In genomic region chr9:33076031-33076359, GRCh38 we compare ENCODE assay signal across 8 cellular contexts. TPM values are rescaled to one million over a fixed set of nuclear protein-coding genes. Genes with fewer than 3 reads are reported as not detected.
DNase-seq lines count a peak whose midpoint lies in the region; ATAC-seq and TF ChIP-seq lines count a peak whose summit lies in the region.

No MANE protein-coding gene starts in this region.

- in situ Hi-C loops in mammary epithelial cell (cut with MboI; ENCODE audit: low sequenced_read_pairs in 2 of 2) = no loop called here

- H3K4me2 ChIP-seq in mammary epithelial cell (ENCODE audit: insufficient read depth, low read depth, low read length) = peak overlapping the region; percentile 77

- H3K9ac ChIP-seq in HUES6 (ENCODE audit: low read length) (peak overlapping the region; percentile 90), mammary epithelial cell (ENCODE audit: insufficient read depth, low read length) (peak overlapping the region; percentile 98)

- peak overlapping the region; percentile 64 for H3K4me3 ChIP-seq in Caco-2 (ENCODE audit: low read depth, low read length)
- H3K4me3 ChIP-seq in HUES6 (ENCODE audit: low read depth, low read length) = peak overlapping the region; percentile 80
- H3K4me3 ChIP-seq in mammary epithelial cell (replicated peaks in 1 of 3; ENCODE audit: insufficient read depth in 1 of 3, low read depth in 2 of 3, low read length in 3 of 3) = peak overlapping the region; percentile 57 to 75 (median 68)
- peak overlapping the region; percentile 68 for H3K4me3 ChIP-seq in upper lobe of right lung

- dilution Hi-C loops in mammary epithelial cell (cut with HindIII; ENCODE audit: low sequenced_read_pairs) = loop anchor here (5.0 kb wide), 3 partner anchors 49 to 151 kb away; partner anchors contain the start of gene DNAJA1

- TF ChIP-seq CTCF in Caco-2 (IDR thresholded peaks at IDR 0.05; ENCODE audit: insufficient read depth in 1 of 2, low read depth in 1 of 2, low read length in 1 of 2, severe bottlenecking in 1 of 2, unreplicated experiment in 1 of 2) = no peak
- TF ChIP-seq CTCF in mammary epithelial cell (conservative IDR thresholded peaks at IDR 0.05 in 1 of 2, IDR thresholded peaks at IDR 0.05 in 1 of 2; ENCODE audit: extremely low read depth in 1 of 2, insufficient read depth in 1 of 2, low read depth in 1 of 2, low read length in 2 of 2) = no peak
- TF ChIP-seq CTCF in upper lobe of right lung (IDR thresholded peaks at IDR 0.05) = no peak

- H3K4me1 ChIP-seq in Caco-2 (peaks cover 3% of the 10 kb centered on the region; the same call in 1 of the 2 replicates), HUES6 (ENCODE audit: control insufficient read depth, insufficient read depth, low read length) (0 out of 2 replicates have a peak, but pooled peaks cover 5% of the 10 kb centered on the region), mammary epithelial cell (ENCODE audit: insufficient read depth, low read length) (peaks cover 12% of the 10 kb centered on the region), upper lobe of right lung (peaks cover 8% of the 10 kb centered on the region)

- no peaks in the 10 kb centered on the region for H4K20me1 ChIP-seq in mammary epithelial cell (ENCODE audit: insufficient read depth, low read length)

- H3K79me2 ChIP-seq in mammary epithelial cell (ENCODE audit: insufficient read depth, low read length) = peaks cover 47% of the 10 kb centered on the region

- H2AFZ ChIP-seq in mammary epithelial cell (ENCODE audit: low read depth, low read length) = peak overlapping the region; percentile 92

- H3K4me3 Mint-ChIP-seq in Caco-2 (ENCODE audit: unreplicated experiment) = peak overlapping the region; percentile 85

- H3K36me3 ChIP-seq in Caco-2 (ENCODE audit: control insufficient read depth, insufficient read depth, low read length) = no peaks in the 10 kb centered on the region
- H3K36me3 ChIP-seq in HUES6 (ENCODE audit: control insufficient read depth, insufficient read depth, low read length) = peaks cover 27% of the 10 kb centered on the region
- peaks cover 7% of the 10 kb centered on the region for H3K36me3 ChIP-seq in mammary epithelial cell (ENCODE audit: insufficient read depth, low read length)
- H3K36me3 ChIP-seq in upper lobe of right lung = peaks cover 24% of the 10 kb centered on the region

- ATAC-seq in upper lobe of right lung (peak; percentile 2), GM19324 (IDR thresholded peaks at IDR 0.05; ENCODE audit: low FRiP score, unreplicated experiment) (no peak), GM18498 (IDR thresholded peaks at IDR 0.05; ENCODE audit: unreplicated experiment) (no peak)

- H3K9me3 ChIP-seq in Caco-2 = no peaks in the 10 kb centered on the region
- H3K9me3 ChIP-seq in HUES6 (ENCODE audit: control insufficient read depth, insufficient read depth, low read depth, low read length) = no peaks in the 10 kb centered on the region
- H3K9me3 ChIP-seq in mammary epithelial cell (replicated peaks; ENCODE audit: insufficient read depth, low read length) = no peaks in the 10 kb centered on the region
- H3K9me3 ChIP-seq in upper lobe of right lung = no peaks in the 10 kb centered on the region

- intact Hi-C loops in Caco-2 (cut with micrococcal nuclease; ENCODE audit: unreplicated experiment) = loop anchor here (1.0 kb wide), 2 partner anchors 91 to 188 kb away; partner anchors contain the start of genes B4GALT1 and BAG1
- intact Hi-C loops in mammary epithelial cell (cut with micrococcal nuclease) = loop anchor here (5.0 kb wide), 1 partner anchor 49 kb away; the partner anchor contains the start of gene DNAJA1
- intact Hi-C loops in upper lobe of right lung (cut with DNase I) = no loop called here

- peak overlapping the region; percentile 96 for H3K27ac Mint-ChIP-seq in Caco-2 (ENCODE audit: unreplicated experiment)

- POLR2A ChIA-PET in Caco-2 (lab: Charles Lee) = interaction anchor here (0.6 to 1.3 kb wide), 5 partner anchors 51 to 214 kb away, joined by 3 to 13 read pairs (median 3); partner anchors contain the start of genes B4GALT1, DNAJA1 and NFX1

- BruUV-seq in Caco-2 (replicated peaks; lab: Mats Ljungman, UMichigan) (TSS peak; percentile 72), mammary epithelial cell (replicated peaks; lab: Mats Ljungman, UMichigan) (TSS peak; percentile 50)

- H3K27ac ChIP-seq in HUES6 (ENCODE audit: low read depth, low read length) (peak overlapping the region; percentile 35; the same call in 1 of the 2 replicates), mammary epithelial cell (ENCODE audit: insufficient read depth, low read depth, low read length) (peak overlapping the region; percentile 94), upper lobe of right lung (peak overlapping the region; percentile 90)

- H3K4me1 Mint-ChIP-seq in Caco-2 (ENCODE audit: low read depth, unreplicated experiment) = peaks cover 5% of the 10 kb centered on the region

- CTCF ChIA-PET in Caco-2 (lab: Charles Lee) (interaction anchor here (1.0 kb wide), 1 partner anchor 299 kb away, joined by 3 read pairs; no protein-coding TSS in a partner anchor), mammary epithelial cell (lab: Charles Lee; ENCODE audit: low non-redundant PET) (interaction anchor here (0.5 kb wide), 1 partner anchor 285 kb away, joined by 5 read pairs; no protein-coding TSS in a partner anchor)

- DNase-seq in Caco-2 = no peak
- peak; percentile 40 for DNase-seq in mammary epithelial cell
- DNase-seq in lung microvascular endothelial cell (ENCODE audit: low read depth in 2 of 2) = peak; percentile 32 to 33
- DNase-seq in upper lobe of right lung = no peak
- no peak for DNase-seq in NCI-H2029 (lab: John Stamatoyannopoulos, UW)

- peaks cover 40% of the 10 kb centered on the region for H3K36me3 Mint-ChIP-seq in Caco-2 (ENCODE audit: insufficient read depth, unreplicated experiment)

- WGBS in mammary epithelial cell (ENCODE audit: low coverage, missing lambda C conversion rate) = 0% methylated on average over 8 of the region's 8 CpGs

- H3K27me3 Mint-ChIP-seq in Caco-2 (ENCODE audit: insufficient read depth, unreplicated experiment) = no peaks in the 10 kb centered on the region

- no peaks in the 10 kb centered on the region for H3K9me3 Mint-ChIP-seq in Caco-2 (ENCODE audit: unreplicated experiment)

- no peaks in the 10 kb centered on the region for H3K27me3 ChIP-seq in Caco-2 (replicated peaks; ENCODE audit: control insufficient read depth, insufficient read depth, low read length)
- H3K27me3 ChIP-seq in HUES6 (ENCODE audit: control insufficient read depth, insufficient read depth, low read length) = no peaks in the 10 kb centered on the region
- no peaks in the 10 kb centered on the region for H3K27me3 ChIP-seq in mammary epithelial cell (ENCODE audit: insufficient read depth, low read length)
- H3K27me3 ChIP-seq in upper lobe of right lung = no peaks in the 10 kb centered on the region

RNA-seq across cellular contexts. Expression of gene SMU1, which starts 0.5 kb away (rescaled TPM):
- total RNA-seq in Caco-2 (2022) (23.6 TPM in 2 replicates), mammary epithelial cell (10 to 100 TPM; 18.0 to 28.3 TPM), lung microvascular endothelial cell (27.7 and 32.1 TPM in 2 replicates), upper lobe of right lung (19.2 TPM)
- polyA plus RNA-seq in mammary epithelial cell = 11.3 TPM
- 15.8 TPM for polyA minus RNA-seq in mammary epithelial cell

RNA-seq across cellular contexts. Expression of gene DNAJA1, which starts 50.9 kb away (rescaled TPM):
- 187 and 198 TPM in 2 replicates for total RNA-seq in Caco-2 (2022)
- total RNA-seq in mammary epithelial cell = 100 to 1,000 TPM in 1 of 2 donors, 10 to 100 TPM in 1; 52.7 to 106 TPM
- 108 TPM for polyA plus RNA-seq in mammary epithelial cell
- polyA minus RNA-seq in mammary epithelial cell = 55.0 TPM
- total RNA-seq in lung microvascular endothelial cell = 80.4 and 111 TPM in 2 replicates
- total RNA-seq in upper lobe of right lung = 125 TPM

Comparison
In these comparisons a context has a peak if more than half of its experiments do, and no peak if none do; other contexts are left out.
1. DNase-seq: peak in mammary epithelial cell (single experiment) and lung microvascular endothelial cell (2 of 2); none in Caco-2 (0 of 2), upper lobe of right lung (single experiment) and NCI-H2029 (single experiment).
2. H3K27ac ChIP-seq: peak in every context shown above with its lines; median percentile 94 in mammary epithelial cell; 90 in upper lobe of right lung; 35 in HUES6.
3. Peak in every context shown above with its lines, with median percentiles within 50 percentile points of each other: H3K4me3 ChIP-seq.